ENCODE assay signal across 1 cellular context in the genomic region with DNA sequence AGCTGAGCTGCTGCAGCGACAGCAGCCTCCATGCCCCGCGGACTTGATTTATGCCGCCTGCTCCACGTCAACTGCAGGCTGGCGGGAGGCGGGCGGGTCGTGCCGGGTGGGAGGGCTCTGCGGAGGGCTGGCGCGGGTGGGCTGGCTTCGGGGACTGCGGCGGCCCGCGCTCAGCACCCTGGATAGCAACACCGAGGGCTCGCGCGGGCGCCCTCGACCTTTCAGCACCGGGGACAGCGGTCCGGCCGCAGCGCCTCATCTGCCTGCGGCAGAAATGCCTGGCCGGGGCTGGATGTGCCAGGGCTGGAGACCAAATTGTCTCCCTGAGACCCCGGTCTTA.
TF ChIP-seq lines count a peak whose summit lies in the region.

No MANE protein-coding gene starts in this region.

TF ChIP-seq in HepG2, 621 proteins besides CTCF, POLR2A, EP300 and RAD21 (continued from another document and continues in another):
- TF ChIP-seq, protein P1, sequence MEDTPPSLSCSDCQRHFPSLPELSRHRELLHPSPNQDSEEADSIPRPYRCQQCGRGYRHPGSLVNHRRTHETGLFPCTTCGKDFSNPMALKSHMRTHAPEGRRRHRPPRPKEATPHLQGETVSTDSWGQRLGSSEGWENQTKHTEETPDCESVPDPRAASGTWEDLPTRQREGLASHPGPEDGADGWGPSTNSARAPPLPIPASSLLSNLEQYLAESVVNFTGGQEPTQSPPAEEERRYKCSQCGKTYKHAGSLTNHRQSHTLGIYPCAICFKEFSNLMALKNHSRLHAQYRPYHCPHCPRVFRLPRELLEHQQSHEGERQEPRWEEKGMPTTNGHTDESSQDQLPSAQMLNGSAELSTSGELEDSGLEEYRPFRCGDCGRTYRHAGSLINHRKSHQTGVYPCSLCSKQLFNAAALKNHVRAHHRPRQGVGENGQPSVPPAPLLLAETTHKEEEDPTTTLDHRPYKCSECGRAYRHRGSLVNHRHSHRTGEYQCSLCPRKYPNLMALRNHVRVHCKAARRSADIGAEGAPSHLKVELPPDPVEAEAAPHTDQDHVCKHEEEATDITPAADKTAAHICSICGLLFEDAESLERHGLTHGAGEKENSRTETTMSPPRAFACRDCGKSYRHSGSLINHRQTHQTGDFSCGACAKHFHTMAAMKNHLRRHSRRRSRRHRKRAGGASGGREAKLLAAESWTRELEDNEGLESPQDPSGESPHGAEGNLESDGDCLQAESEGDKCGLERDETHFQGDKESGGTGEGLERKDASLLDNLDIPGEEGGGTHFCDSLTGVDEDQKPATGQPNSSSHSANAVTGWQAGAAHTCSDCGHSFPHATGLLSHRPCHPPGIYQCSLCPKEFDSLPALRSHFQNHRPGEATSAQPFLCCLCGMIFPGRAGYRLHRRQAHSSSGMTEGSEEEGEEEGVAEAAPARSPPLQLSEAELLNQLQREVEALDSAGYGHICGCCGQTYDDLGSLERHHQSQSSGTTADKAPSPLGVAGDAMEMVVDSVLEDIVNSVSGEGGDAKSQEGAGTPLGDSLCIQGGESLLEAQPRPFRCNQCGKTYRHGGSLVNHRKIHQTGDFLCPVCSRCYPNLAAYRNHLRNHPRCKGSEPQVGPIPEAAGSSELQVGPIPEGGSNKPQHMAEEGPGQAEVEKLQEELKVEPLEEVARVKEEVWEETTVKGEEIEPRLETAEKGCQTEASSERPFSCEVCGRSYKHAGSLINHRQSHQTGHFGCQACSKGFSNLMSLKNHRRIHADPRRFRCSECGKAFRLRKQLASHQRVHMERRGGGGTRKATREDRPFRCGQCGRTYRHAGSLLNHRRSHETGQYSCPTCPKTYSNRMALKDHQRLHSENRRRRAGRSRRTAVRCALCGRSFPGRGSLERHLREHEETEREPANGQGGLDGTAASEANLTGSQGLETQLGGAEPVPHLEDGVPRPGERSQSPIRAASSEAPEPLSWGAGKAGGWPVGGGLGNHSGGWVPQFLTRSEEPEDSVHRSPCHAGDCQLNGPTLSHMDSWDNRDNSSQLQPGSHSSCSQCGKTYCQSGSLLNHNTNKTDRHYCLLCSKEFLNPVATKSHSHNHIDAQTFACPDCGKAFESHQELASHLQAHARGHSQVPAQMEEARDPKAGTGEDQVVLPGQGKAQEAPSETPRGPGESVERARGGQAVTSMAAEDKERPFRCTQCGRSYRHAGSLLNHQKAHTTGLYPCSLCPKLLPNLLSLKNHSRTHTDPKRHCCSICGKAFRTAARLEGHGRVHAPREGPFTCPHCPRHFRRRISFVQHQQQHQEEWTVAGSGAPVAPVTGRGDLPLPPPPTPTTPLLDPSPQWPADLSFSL (CRISPR knock-in tag; IDR thresholded peaks at IDR 0.05) = peak; percentile 64; the same call in 1 of the 2 replicates
- TF ChIP-seq ZNF674 (CRISPR knock-in tag; IDR thresholded peaks at IDR 0.05; ENCODE audit: low read depth) = peak; percentile 96; the same call in 1 of the 2 replicates
- peak; percentile 98 for TF ChIP-seq ZBTB42 (CRISPR knock-in tag; IDR thresholded peaks at IDR 0.05)
- TF ChIP-seq, protein P2, sequence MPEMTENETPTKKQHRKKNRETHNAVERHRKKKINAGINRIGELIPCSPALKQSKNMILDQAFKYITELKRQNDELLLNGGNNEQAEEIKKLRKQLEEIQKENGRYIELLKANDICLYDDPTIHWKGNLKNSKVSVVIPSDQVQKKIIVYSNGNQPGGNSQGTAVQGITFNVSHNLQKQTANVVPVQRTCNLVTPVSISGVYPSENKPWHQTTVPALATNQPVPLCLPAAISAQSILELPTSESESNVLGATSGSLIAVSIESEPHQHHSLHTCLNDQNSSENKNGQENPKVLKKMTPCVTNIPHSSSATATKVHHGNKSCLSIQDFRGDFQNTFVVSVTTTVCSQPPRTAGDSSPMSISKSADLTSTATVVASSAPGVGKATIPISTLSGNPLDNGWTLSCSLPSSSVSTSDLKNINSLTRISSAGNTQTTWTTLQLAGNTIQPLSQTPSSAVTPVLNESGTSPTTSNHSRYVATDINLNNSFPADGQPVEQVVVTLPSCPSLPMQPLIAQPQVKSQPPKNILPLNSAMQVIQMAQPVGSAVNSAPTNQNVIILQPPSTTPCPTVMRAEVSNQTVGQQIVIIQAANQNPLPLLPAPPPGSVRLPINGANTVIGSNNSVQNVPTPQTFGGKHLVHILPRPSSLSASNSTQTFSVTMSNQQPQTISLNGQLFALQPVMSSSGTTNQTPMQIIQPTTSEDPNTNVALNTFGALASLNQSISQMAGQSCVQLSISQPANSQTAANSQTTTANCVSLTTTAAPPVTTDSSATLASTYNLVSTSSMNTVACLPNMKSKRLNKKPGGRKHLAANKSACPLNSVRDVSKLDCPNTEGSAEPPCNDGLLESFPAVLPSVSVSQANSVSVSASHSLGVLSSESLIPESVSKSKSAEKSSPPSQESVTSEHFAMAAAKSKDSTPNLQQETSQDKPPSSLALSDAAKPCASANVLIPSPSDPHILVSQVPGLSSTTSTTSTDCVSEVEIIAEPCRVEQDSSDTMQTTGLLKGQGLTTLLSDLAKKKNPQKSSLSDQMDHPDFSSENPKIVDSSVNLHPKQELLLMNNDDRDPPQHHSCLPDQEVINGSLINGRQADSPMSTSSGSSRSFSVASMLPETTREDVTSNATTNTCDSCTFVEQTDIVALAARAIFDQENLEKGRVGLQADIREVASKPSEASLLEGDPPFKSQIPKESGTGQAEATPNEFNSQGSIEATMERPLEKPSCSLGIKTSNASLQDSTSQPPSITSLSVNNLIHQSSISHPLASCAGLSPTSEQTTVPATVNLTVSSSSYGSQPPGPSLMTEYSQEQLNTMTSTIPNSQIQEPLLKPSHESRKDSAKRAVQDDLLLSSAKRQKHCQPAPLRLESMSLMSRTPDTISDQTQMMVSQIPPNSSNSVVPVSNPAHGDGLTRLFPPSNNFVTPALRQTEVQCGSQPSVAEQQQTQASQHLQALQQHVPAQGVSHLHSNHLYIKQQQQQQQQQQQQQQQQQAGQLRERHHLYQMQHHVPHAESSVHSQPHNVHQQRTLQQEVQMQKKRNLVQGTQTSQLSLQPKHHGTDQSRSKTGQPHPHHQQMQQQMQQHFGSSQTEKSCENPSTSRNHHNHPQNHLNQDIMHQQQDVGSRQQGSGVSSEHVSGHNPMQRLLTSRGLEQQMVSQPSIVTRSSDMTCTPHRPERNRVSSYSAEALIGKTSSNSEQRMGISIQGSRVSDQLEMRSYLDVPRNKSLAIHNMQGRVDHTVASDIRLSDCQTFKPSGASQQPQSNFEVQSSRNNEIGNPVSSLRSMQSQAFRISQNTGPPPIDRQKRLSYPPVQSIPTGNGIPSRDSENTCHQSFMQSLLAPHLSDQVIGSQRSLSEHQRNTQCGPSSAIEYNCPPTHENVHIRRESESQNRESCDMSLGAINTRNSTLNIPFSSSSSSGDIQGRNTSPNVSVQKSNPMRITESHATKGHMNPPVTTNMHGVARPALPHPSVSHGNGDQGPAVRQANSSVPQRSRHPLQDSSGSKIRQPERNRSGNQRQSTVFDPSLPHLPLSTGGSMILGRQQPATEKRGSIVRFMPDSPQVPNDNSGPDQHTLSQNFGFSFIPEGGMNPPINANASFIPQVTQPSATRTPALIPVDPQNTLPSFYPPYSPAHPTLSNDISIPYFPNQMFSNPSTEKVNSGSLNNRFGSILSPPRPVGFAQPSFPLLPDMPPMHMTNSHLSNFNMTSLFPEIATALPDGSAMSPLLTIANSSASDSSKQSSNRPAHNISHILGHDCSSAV (CRISPR knock-in tag; IDR thresholded peaks at IDR 0.05; ENCODE audit: borderline replicate concordance) = peak; percentile 88; the same call in 1 of the 2 replicates
- peak; percentile 97 for TF ChIP-seq MIXL1 (CRISPR knock-in tag; IDR thresholded peaks at IDR 0.05)
- TF ChIP-seq SOX5 (CRISPR knock-in tag; IDR thresholded peaks at IDR 0.05; ENCODE audit: borderline replicate concordance) = peak; percentile 76
- TF ChIP-seq, protein P3, sequence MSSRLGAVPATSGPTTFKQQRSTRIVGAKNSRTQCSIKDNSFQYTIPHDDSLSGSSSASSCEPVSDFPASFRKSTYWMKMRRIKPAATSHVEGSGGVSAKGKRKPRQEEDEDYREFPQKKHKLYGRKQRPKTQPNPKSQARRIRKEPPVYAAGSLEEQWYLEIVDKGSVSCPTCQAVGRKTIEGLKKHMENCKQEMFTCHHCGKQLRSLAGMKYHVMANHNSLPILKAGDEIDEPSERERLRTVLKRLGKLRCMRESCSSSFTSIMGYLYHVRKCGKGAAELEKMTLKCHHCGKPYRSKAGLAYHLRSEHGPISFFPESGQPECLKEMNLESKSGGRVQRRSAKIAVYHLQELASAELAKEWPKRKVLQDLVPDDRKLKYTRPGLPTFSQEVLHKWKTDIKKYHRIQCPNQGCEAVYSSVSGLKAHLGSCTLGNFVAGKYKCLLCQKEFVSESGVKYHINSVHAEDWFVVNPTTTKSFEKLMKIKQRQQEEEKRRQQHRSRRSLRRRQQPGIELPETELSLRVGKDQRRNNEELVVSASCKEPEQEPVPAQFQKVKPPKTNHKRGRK (CRISPR knock-in tag; IDR thresholded peaks at IDR 0.05) = no peak
- TF ChIP-seq ZNF629 (CRISPR knock-in tag; conservative IDR thresholded peaks at IDR 0.05) = peak; percentile 69
- peak; percentile 95 for TF ChIP-seq HOXA7 (CRISPR knock-in tag; IDR thresholded peaks at IDR 0.05)
- TF ChIP-seq, protein P4, sequence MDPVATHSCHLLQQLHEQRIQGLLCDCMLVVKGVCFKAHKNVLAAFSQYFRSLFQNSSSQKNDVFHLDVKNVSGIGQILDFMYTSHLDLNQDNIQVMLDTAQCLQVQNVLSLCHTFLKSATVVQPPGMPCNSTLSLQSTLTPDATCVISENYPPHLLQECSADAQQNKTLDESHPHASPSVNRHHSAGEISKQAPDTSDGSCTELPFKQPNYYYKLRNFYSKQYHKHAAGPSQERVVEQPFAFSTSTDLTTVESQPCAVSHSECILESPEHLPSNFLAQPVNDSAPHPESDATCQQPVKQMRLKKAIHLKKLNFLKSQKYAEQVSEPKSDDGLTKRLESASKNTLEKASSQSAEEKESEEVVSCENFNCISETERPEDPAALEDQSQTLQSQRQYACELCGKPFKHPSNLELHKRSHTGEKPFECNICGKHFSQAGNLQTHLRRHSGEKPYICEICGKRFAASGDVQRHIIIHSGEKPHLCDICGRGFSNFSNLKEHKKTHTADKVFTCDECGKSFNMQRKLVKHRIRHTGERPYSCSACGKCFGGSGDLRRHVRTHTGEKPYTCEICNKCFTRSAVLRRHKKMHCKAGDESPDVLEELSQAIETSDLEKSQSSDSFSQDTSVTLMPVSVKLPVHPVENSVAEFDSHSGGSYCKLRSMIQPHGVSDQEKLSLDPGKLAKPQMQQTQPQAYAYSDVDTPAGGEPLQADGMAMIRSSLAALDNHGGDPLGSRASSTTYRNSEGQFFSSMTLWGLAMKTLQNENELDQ (CRISPR knock-in tag; IDR thresholded peaks at IDR 0.05; ENCODE audit: borderline replicate concordance) = peak; percentile 98
- peak; percentile 81 for TF ChIP-seq KAT7 (CRISPR knock-in tag; IDR thresholded peaks at IDR 0.05; ENCODE audit: borderline replicate concordance)
- TF ChIP-seq, protein P5, sequence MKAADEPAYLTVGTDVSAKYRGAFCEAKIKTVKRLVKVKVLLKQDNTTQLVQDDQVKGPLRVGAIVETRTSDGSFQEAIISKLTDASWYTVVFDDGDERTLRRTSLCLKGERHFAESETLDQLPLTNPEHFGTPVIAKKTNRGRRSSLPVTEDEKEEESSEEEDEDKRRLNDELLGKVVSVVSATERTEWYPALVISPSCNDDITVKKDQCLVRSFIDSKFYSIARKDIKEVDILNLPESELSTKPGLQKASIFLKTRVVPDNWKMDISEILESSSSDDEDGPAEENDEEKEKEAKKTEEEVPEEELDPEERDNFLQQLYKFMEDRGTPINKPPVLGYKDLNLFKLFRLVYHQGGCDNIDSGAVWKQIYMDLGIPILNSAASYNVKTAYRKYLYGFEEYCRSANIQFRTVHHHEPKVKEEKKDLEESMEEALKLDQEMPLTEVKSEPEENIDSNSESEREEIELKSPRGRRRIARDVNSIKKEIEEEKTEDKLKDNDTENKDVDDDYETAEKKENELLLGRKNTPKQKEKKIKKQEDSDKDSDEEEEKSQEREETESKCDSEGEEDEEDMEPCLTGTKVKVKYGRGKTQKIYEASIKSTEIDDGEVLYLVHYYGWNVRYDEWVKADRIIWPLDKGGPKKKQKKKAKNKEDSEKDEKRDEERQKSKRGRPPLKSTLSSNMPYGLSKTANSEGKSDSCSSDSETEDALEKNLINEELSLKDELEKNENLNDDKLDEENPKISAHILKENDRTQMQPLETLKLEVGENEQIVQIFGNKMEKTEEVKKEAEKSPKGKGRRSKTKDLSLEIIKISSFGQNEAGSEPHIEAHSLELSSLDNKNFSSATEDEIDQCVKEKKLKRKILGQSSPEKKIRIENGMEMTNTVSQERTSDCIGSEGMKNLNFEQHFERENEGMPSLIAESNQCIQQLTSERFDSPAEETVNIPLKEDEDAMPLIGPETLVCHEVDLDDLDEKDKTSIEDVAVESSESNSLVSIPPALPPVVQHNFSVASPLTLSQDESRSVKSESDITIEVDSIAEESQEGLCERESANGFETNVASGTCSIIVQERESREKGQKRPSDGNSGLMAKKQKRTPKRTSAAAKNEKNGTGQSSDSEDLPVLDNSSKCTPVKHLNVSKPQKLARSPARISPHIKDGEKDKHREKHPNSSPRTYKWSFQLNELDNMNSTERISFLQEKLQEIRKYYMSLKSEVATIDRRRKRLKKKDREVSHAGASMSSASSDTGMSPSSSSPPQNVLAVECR (CRISPR knock-in tag; IDR thresholded peaks at IDR 0.05; ENCODE audit: borderline replicate concordance) = peak; percentile 79
- TF ChIP-seq, protein P6, sequence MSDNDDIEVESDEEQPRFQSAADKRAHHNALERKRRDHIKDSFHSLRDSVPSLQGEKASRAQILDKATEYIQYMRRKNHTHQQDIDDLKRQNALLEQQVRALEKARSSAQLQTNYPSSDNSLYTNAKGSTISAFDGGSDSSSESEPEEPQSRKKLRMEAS (IDR thresholded peaks at IDR 0.05) = no peak
- no peak for TF ChIP-seq ZEB1 (IDR thresholded peaks at IDR 0.05; ENCODE audit: insufficient replicate concordance, low read depth)
- TF ChIP-seq MXI1 (IDR thresholded peaks at IDR 0.05; ENCODE audit: borderline replicate concordance, low read depth, low read length) = no peak; the same call in 2 of the 3 replicates
- TF ChIP-seq CCAR2 (optimal IDR thresholded peaks at IDR 0.05; ENCODE audit: low read depth, low read length) = no peak
- TF ChIP-seq, protein P7, sequence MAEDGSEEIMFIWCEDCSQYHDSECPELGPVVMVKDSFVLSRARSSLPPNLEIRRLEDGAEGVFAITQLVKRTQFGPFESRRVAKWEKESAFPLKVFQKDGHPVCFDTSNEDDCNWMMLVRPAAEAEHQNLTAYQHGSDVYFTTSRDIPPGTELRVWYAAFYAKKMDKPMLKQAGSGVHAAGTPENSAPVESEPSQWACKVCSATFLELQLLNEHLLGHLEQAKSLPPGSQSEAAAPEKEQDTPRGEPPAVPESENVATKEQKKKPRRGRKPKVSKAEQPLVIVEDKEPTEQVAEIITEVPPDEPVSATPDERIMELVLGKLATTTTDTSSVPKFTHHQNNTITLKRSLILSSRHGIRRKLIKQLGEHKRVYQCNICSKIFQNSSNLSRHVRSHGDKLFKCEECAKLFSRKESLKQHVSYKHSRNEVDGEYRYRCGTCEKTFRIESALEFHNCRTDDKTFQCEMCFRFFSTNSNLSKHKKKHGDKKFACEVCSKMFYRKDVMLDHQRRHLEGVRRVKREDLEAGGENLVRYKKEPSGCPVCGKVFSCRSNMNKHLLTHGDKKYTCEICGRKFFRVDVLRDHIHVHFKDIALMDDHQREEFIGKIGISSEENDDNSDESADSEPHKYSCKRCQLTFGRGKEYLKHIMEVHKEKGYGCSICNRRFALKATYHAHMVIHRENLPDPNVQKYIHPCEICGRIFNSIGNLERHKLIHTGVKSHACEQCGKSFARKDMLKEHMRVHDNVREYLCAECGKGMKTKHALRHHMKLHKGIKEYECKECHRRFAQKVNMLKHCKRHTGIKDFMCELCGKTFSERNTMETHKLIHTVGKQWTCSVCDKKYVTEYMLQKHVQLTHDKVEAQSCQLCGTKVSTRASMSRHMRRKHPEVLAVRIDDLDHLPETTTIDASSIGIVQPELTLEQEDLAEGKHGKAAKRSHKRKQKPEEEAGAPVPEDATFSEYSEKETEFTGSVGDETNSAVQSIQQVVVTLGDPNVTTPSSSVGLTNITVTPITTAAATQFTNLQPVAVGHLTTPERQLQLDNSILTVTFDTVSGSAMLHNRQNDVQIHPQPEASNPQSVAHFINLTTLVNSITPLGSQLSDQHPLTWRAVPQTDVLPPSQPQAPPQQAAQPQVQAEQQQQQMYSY (CRISPR knock-in tag; IDR thresholded peaks at IDR 0.05) = peak; percentile 87
- no peak for TF ChIP-seq YY1 (IDR thresholded peaks at IDR 0.05; ENCODE audit: insufficient read depth, insufficient replicate concordance, low read depth, low read length)
- TF ChIP-seq AGO2 (optimal IDR thresholded peaks at IDR 0.05; ENCODE audit: low read depth, low read length) = no peak
- peak; percentile 81 for TF ChIP-seq GATAD1 (CRISPR knock-in tag; IDR thresholded peaks at IDR 0.05)
